1 cellular context compared by ENCODE assay signal in the genomic region with DNA sequence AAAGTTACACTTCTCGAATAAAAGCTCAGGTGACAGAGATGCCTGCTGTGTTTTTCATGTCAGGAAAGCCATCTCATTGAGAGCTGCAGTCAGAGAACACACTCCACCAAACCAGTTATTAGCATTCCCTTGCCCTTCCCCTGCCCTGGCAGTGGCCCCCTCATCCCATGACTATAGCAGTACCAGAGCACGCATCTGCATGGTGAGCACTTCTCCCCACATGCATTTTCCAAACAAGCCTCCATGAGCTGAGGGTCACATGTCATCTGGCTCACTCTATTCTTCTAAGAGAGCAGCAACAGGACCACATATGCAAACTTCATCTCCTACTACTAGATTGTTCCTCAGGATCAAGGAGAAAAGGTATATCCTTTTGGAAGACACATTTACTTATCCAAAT.
TF ChIP-seq lines count a peak whose summit lies in the region.

No MANE protein-coding gene starts in this region.

TF ChIP-seq in GM23338, 12 proteins besides CTCF, POLR2A, EP300 and RAD21 (continued from another document):
- no peak for TF ChIP-seq ZNF462 (CRISPR knock-in tag; IDR thresholded peaks at IDR 0.05)
- no peak for TF ChIP-seq EZH2phosphoT487 (IDR thresholded peaks at IDR 0.05; ENCODE audit: unreplicated experiment)
- no peak for TF ChIP-seq ETS1 (IDR thresholded peaks at IDR 0.05)
- TF ChIP-seq POLR2AphosphoS5 (IDR thresholded peaks at IDR 0.05; ENCODE audit: low read depth): no peak
- no peak for TF ChIP-seq ZNF114 (CRISPR knock-in tag; IDR thresholded peaks at IDR 0.05)
